19 cellular contexts compared by ENCODE assay signal in the genomic region with DNA sequence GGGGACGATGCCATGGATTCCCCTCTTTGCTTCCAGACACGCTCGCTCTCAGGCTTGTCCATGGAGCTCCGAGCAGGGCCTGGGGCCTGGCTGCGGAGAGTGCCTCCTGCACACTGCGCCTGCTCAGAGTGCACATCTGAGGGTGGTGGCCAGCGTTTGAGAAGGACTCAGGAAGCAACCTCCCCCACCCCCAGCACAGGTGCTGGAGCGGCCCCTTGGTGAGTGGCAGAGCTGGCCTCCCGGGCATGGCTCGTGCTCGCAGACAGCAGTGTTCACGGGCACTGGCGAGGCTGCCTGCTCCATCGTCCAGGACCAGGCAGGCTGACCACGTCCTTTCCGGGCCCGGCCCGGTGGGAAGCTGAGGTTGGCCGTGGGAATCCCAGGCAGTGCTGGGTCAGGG. TPM values are rescaled to one million over a fixed set of nuclear protein-coding genes. Genes with fewer than 3 reads are reported as not detected.
DNase-seq lines count a peak whose midpoint lies in the region; ATAC-seq, FAIRE-seq and TF ChIP-seq lines count a peak whose summit lies in the region.
"Had no signal": no experiment of that assay in that cellular context is flagged by ENCODE, and none has a peak within 500 bp of the region (broad histone marks: within the 10 kb centered on the region; RNA-seq: fewer than 3 reads in every experiment).

No MANE protein-coding gene starts in this region.

- TF ChIP-seq RAD21 in H1 (IDR thresholded peaks at IDR 0.05 in 1 of 2, conservative IDR thresholded peaks at IDR 0.05 in 1 of 2; ENCODE audit: low read depth in 2 of 2, low read length in 2 of 2): no peak

- H3K23me2 ChIP-seq in H1 (ENCODE audit: low read depth, low read length): peaks cover 8% of the 10 kb centered on the region

- DNase-seq in D341Med (ENCODE audit: low spot score) (peak; percentile 4), GM23338 (ENCODE audit: low spot score) (no peak), H1 (ENCODE audit: low read depth in 1 of 2, low spot score in 2 of 2) (no peak), neural crest cell (ENCODE audit: low read depth, low spot score) (no peak), mucosa of gallbladder (ENCODE audit: low spot score) (no peak), GM10248 (ENCODE audit: extremely low spot score) (no peak)
- no peak for DNase-seq in stimulated activated naive CD4-positive, alpha-beta T cell treated with Interleukin-2 at 50 U/mL for 16 hours (lab: John Stamatoyannopoulos, UW)
- DNase-seq in stimulated activated CD4-positive, alpha-beta T cell treated with anti-CD3 and anti-CD28 coated beads, Interleukin-4, amount 100 ng/mL, for 24 hours: no peak
- DNase-seq: Caco-2; CD4-positive, CD25-positive, alpha-beta regulatory T cell; NCI-H1436; NCI-H2029; NCI-H2171; NCI-H774 had no signal

- H3K36me3 Mint-ChIP-seq in GM23338 (ENCODE audit: low read depth) (peaks cover 19% of the 10 kb centered on the region), neural crest cell (ENCODE audit: low read depth) (peaks cover 12% of the 10 kb centered on the region)
- H3K36me3 Mint-ChIP-seq: CD4-positive, CD25-positive, alpha-beta regulatory T cell had no signal

- H3K18ac ChIP-seq in H1 (ENCODE audit: extremely low read depth, low read length): no peak overlapping the region; the same call in 1 of the 2 replicates

- H2BK20ac ChIP-seq in H1 (ENCODE audit: low read length): no peak overlapping the region

- no peak for TF ChIP-seq CTCF in GM23338 (conservative IDR thresholded peaks at IDR 0.05; ENCODE audit: low read depth in 2 of 2)
- no peak for TF ChIP-seq CTCF in H1 (IDR thresholded peaks at IDR 0.05; ENCODE audit: control extremely low read depth in 1 of 3, insufficient read depth in 1 of 3, low read depth in 1 of 3, low read length in 3 of 3)
- no peak for TF ChIP-seq CTCF in neural crest cell (conservative IDR thresholded peaks at IDR 0.05)
- TF ChIP-seq CTCF in GM10248 (IDR thresholded peaks at IDR 0.05; ENCODE audit: control extremely low read depth, extremely low read depth, low read depth, missing control alignments): no peak

- peaks cover 8% of the 10 kb centered on the region; the same call in 1 of the 2 replicates for H3K4me1 ChIP-seq in GM23338 (ENCODE audit: insufficient read depth)
- peaks cover 0 to 20% (median 9%) of the 10 kb centered on the region in 4 experiments; a peak in 5 of 7 replicates for H3K4me1 ChIP-seq in H1 (replicated peaks in 1 of 4; ENCODE audit: control insufficient read depth in 3 of 4, insufficient read depth in 4 of 4, low read length in 3 of 4)
- H3K4me1 ChIP-seq: Caco-2 had no signal

- H2AK5ac ChIP-seq in H1 (ENCODE audit: low read depth, low read length): 0 out of 2 replicates have a peak overlapping the region, but pooled peaks have one; percentile 39

- no peak overlapping the region for H3K9ac ChIP-seq in H1 (replicated peaks in 1 of 4; ENCODE audit: extremely low read depth in 1 of 4, low read depth in 3 of 4, low read length in 3 of 4)
- H3K9ac ChIP-seq: KMS-11 had no signal

- H3K9me3 ChIP-seq in H1 (ENCODE audit: insufficient read depth in 2 of 2, low read depth in 1 of 2, low read length in 1 of 2): no peaks in the 10 kb centered on the region

- 0 out of 2 replicates have a peak overlapping the region, but pooled peaks have one; percentile 52 for H2BK5ac ChIP-seq in H1 (ENCODE audit: low read depth, low read length)

- POLR2A ChIA-PET in H1 (lab: Charles Lee; ENCODE audit: partially characterized antibody) (no interaction called here), GM10248 (lab: Yijun Ruan, JAX) (no interaction called here)

- TF ChIP-seq EP300 in H1 (IDR thresholded peaks at IDR 0.05; ENCODE audit: borderline replicate concordance in 1 of 2, low read depth in 2 of 2, low read length in 2 of 2): no peak

- no peak overlapping the region for H3K56ac ChIP-seq in H1 (replicated peaks; ENCODE audit: insufficient read length, low read depth, low read length)

- H4K20me1 ChIP-seq in GM23338 (replicated peaks; ENCODE audit: insufficient read depth) (0 out of 2 replicates have a peak, but pooled peaks cover 3% of the 10 kb centered on the region), H1 (replicated peaks in 1 of 2; ENCODE audit: control insufficient read depth in 1 of 2, insufficient read depth in 2 of 2, low read length in 2 of 2) (peaks cover 0 to 11% of the 10 kb centered on the region in 2 experiments)

- H3K27me3 Mint-ChIP-seq in GM23338 (ENCODE audit: insufficient read depth, low read depth, poor library complexity) (peaks cover 5% of the 10 kb centered on the region), neural crest cell (ENCODE audit: low read depth) (no peaks in the 10 kb centered on the region)
- H3K27me3 Mint-ChIP-seq: B cell had no signal

- no peak overlapping the region for H3K23ac ChIP-seq in H1 (ENCODE audit: insufficient read length)

- CTCF ChIA-PET in H1 (lab: Charles Lee; ENCODE audit: partially characterized antibody): interaction anchor here (0.8 to 2.5 kb wide), 3 partner anchors 28 to 39 kb away, joined by 3 to 8 read pairs (median 4); no protein-coding TSS in a partner anchor
- CTCF ChIA-PET in GM10248 (lab: Yijun Ruan, JAX): interaction anchor here (1.5 kb wide), 1 partner anchor 38 kb away, joined by 3 read pairs; no protein-coding TSS in a partner anchor

- H3K9me2 ChIP-seq in GM23338 (ENCODE audit: insufficient read depth): no peaks in the 10 kb centered on the region

- peaks cover 39% of the 10 kb centered on the region for H3K79me2 ChIP-seq in GM23338 (replicated peaks; ENCODE audit: insufficient read depth)
- H3K79me2 ChIP-seq in H1 (ENCODE audit: control insufficient read depth in 1 of 2, insufficient read depth in 2 of 2, low read length in 2 of 2): peaks cover 0 to 13% of the 10 kb centered on the region in 2 experiments; a peak in 2 of 4 replicates

- no peak overlapping the region for H4K5ac ChIP-seq in H1 (ENCODE audit: insufficient read length, low read depth, low read length)

- 0 out of 2 replicates have a peak overlapping the region, but pooled peaks have one; percentile 50 for H2BK12ac ChIP-seq in H1 (ENCODE audit: low read depth, low read length)

- no peak overlapping the region for H3K14ac ChIP-seq in H1 (ENCODE audit: insufficient read length)

- peaks cover 20% of the 10 kb centered on the region for H3K4me1 Mint-ChIP-seq in GM23338
- H3K4me1 Mint-ChIP-seq in neural crest cell: peaks cover 19% of the 10 kb centered on the region

- H2AFZ ChIP-seq in GM23338 (no peak overlapping the region), H1 (ENCODE audit: low read length) (no peak overlapping the region)

- no peak overlapping the region for H4K91ac ChIP-seq in H1 (replicated peaks; ENCODE audit: insufficient read length, low read length)

- no peak overlapping the region for H3K4me3 ChIP-seq in GM23338
- no peak overlapping the region for H3K4me3 ChIP-seq in H1 (ENCODE audit: extremely low read depth in 1 of 4, insufficient read depth in 2 of 4, low read depth in 3 of 4, low read length in 4 of 4)

- H2BK120ac ChIP-seq in H1 (replicated peaks; ENCODE audit: low read depth, low read length): no peak overlapping the region

- peaks cover 5% of the 10 kb centered on the region; the same call in 1 of the 2 replicates for H3K79me1 ChIP-seq in H1 (ENCODE audit: low read depth, low read length)

- H3K27me3 ChIP-seq in GM23338 (ENCODE audit: insufficient read depth) (no peaks in the 10 kb centered on the region), H1 (replicated peaks in 1 of 4; ENCODE audit: control insufficient read depth in 3 of 4, extremely low read depth in 1 of 4, insufficient read depth in 3 of 4, low read length in 3 of 4) (no peaks in the 10 kb centered on the region)

- no peak overlapping the region for H3K4ac ChIP-seq in H1 (replicated peaks; ENCODE audit: insufficient read length, low read depth, low read length)

- TF ChIP-seq POLR2A in H1 (IDR thresholded peaks at IDR 0.05; ENCODE audit: control extremely low read depth in 1 of 2, low read depth in 2 of 2, low read length in 2 of 2): no peak

- peaks cover 5% of the 10 kb centered on the region; the same call in 1 of the 3 replicates for H3K9me3 Mint-ChIP-seq in GM23338
- H3K9me3 Mint-ChIP-seq in neural crest cell: peaks cover 7% of the 10 kb centered on the region

- no peak for FAIRE-seq in H1 (lab: Jason Lieb, UNC)

- WGBS in H1 (ENCODE audit: extremely low coverage in 1 of 2, insufficient coverage in 1 of 2, insufficient read length in 1 of 2, insufficient replicate concordance in 2 of 2, low coverage in 1 of 2, low lambda C conversion rate in 2 of 2, missing lambda C conversion rate in 1 of 2), 2 experiments: 92% methylated on average over 19 of the region's 19 CpGs; no CpG with 5 or more reads in 1 of the 2 experiments

- H3K36me3 ChIP-seq in GM23338 (ENCODE audit: insufficient read depth): no peaks in the 10 kb centered on the region
- H3K36me3 ChIP-seq in H1 (ENCODE audit: control insufficient read depth in 2 of 4, insufficient read depth in 4 of 4, low read length in 3 of 4): peaks cover 0 to 2% (median 0%) of the 10 kb centered on the region in 4 experiments; a peak in 1 of 8 replicates

- H3K27ac ChIP-seq in GM23338 (ENCODE audit: low read depth) (0 out of 2 replicates have a peak overlapping the region, but pooled peaks have one; percentile 26), H1 (ENCODE audit: low read depth, low read length) (peak overlapping the region; percentile 50; the same call in 1 of the 2 replicates)
- H3K27ac ChIP-seq: KMS-11 had no signal

- no peak overlapping the region for H3K4me3 Mint-ChIP-seq in GM23338
- peak overlapping the region; percentile 81 for H3K4me3 Mint-ChIP-seq in neural crest cell

- no peaks in the 10 kb centered on the region for H3F3A ChIP-seq in GM23338 (replicated peaks; ENCODE audit: low read depth)

- H3K27ac Mint-ChIP-seq in GM23338: no peak overlapping the region
- no peak overlapping the region for H3K27ac Mint-ChIP-seq in neural crest cell (ENCODE audit: unreplicated experiment)
- H3K27ac Mint-ChIP-seq: B cell; CD4-positive, CD25-positive, alpha-beta regulatory T cell had no signal

- ATAC-seq in GM23338: no peak

- H3K4me2 ChIP-seq in GM23338: no peak overlapping the region
- H3K4me2 ChIP-seq in H1 (ENCODE audit: insufficient read depth in 1 of 2, low read depth in 2 of 2, low read length in 2 of 2): no peak overlapping the region
- H3K4me2 ChIP-seq: KMS-11 had no signal

- H2BK15ac ChIP-seq in H1 (ENCODE audit: low read length): no peak overlapping the region

- peak overlapping the region; percentile 85 for H4K8ac ChIP-seq in H1 (ENCODE audit: extremely low read depth, insufficient read depth, low read length)

RNA-seq across cellular contexts. Expression of gene SPATC1L, which starts 2.8 kb away (rescaled TPM):
- total RNA-seq in GM23338 (2014; rRNA removed; shearing (Covaris generic)): 30.7 and 37.6 TPM in 2 replicates
- polyA plus RNA-seq in GM23338 (2016; fragmentation: Nextera tagmentation; extraction: Ambion mirVana) (69.6 and 70.2 TPM in 2 replicates), H1 (2011; rRNA removed) (24.9 and 44.8 TPM in 2 replicates)
- 49.4 and 50.0 TPM in 2 replicates for total RNA-seq in H1 (2021; fragmentation: NEBNext Ultra II Directional; extraction: Animal tissue kit (Norgen Biotek cat#: 25700))
- 16.4 TPM for polyA plus RNA-seq in H1 (2011; cell fraction: cytosol; rRNA removed)
- polyA plus RNA-seq in H1 (2011; cell fraction: nucleus; rRNA removed): 43.3 TPM
- polyA plus RNA-seq in H1 (2012, experiment 1 of 2): 38.0 to 56.9 TPM (median 53.3 TPM) in 4 replicates
- 50.4 TPM for polyA plus RNA-seq in H1 (2012, experiment 2 of 2)
- polyA plus RNA-seq in H1 (2013, experiment 1 of 2): 48.1 TPM
- polyA plus RNA-seq in H1 (2013, experiment 2 of 2): 48.0 TPM
- polyA minus RNA-seq in H1 (2011; rRNA and poly(A)+ RNA removed): 6.2 and 7.1 TPM in 2 replicates
- 30.3 TPM for polyA minus RNA-seq in H1 (2011; cell fraction: cytosol; rRNA and poly(A)+ RNA removed)
- 21.2 TPM for polyA minus RNA-seq in H1 (2011; cell fraction: nucleus; rRNA and poly(A)+ RNA removed)
- total RNA-seq in neural crest cell (27.5 and 28.1 TPM in 2 replicates), mucosa of gallbladder (6.9 TPM)

RNA-seq across cellular contexts. Expression of gene FTCD, which starts 26.1 kb away (rescaled TPM):
- total RNA-seq in GM23338 (2014; rRNA removed; shearing (Covaris generic)): 0.90 and 3.3 TPM in 2 replicates
- 2.3 and 2.6 TPM in 2 replicates for polyA plus RNA-seq in GM23338 (2016; fragmentation: Nextera tagmentation; extraction: Ambion mirVana)
- 3.3 and 6.0 TPM in 2 replicates for total RNA-seq in H1 (2021; fragmentation: NEBNext Ultra II Directional; extraction: Animal tissue kit (Norgen Biotek cat#: 25700))
- 4.9 and 7.3 TPM in 2 replicates for polyA plus RNA-seq in H1 (2011; rRNA removed)
- 5.2 TPM for polyA plus RNA-seq in H1 (2011; cell fraction: cytosol; rRNA removed)
- polyA plus RNA-seq in H1 (2011; cell fraction: nucleus; rRNA removed): 21.4 TPM
- 5.9 to 9.8 TPM (median 7.8 TPM) in 4 replicates for polyA plus RNA-seq in H1 (2012, experiment 1 of 2)
- 2.3 TPM for polyA plus RNA-seq in H1 (2012, experiment 2 of 2)
- 3.9 TPM for polyA plus RNA-seq in H1 (2013, experiment 1 of 2)
- polyA plus RNA-seq in H1 (2013, experiment 2 of 2): 4.0 TPM
- polyA minus RNA-seq in H1 (2011; rRNA and poly(A)+ RNA removed): 3.0 and 4.7 TPM in 2 replicates
- 6.4 TPM for polyA minus RNA-seq in H1 (2011; cell fraction: cytosol; rRNA and poly(A)+ RNA removed)
- 6.1 TPM for polyA minus RNA-seq in H1 (2011; cell fraction: nucleus; rRNA and poly(A)+ RNA removed)
- total RNA-seq in neural crest cell: 1.4 and 1.8 TPM in 2 replicates
- total RNA-seq in mucosa of gallbladder: 1.3 TPM
- total RNA-seq: CD4-positive, CD25-positive, alpha-beta regulatory T cell; M059J; SK-MEL-5 had no signal
- polyA plus RNA-seq: AG04450 had no signal

RNA-seq across cellular contexts. Expression of gene LSS, which starts 47.1 kb away (rescaled TPM):
- total RNA-seq in GM23338 (2014; rRNA removed; shearing (Covaris generic)): 216 and 237 TPM in 2 replicates
- polyA plus RNA-seq in GM23338 (2016; fragmentation: Nextera tagmentation; extraction: Ambion mirVana) (49.3 and 55.0 TPM in 2 replicates), H1 (2011; rRNA removed) (123 and 139 TPM in 2 replicates)
- total RNA-seq in H1 (2021; fragmentation: NEBNext Ultra II Directional; extraction: Animal tissue kit (Norgen Biotek cat#: 25700)): 96.1 and 102 TPM in 2 replicates
- polyA plus RNA-seq in H1 (2011; cell fraction: cytosol; rRNA removed): 103 TPM
- 268 TPM for polyA plus RNA-seq in H1 (2011; cell fraction: nucleus; rRNA removed)
- 69.5 to 87.3 TPM (median 75.9 TPM) in 4 replicates for polyA plus RNA-seq in H1 (2012, experiment 1 of 2)
- polyA plus RNA-seq in H1 (2012, experiment 2 of 2): 71.3 TPM
- 69.2 TPM for polyA plus RNA-seq in H1 (2013, experiment 1 of 2)
- 66.2 TPM for polyA plus RNA-seq in H1 (2013, experiment 2 of 2)
- polyA minus RNA-seq in H1 (2011; rRNA and poly(A)+ RNA removed): 177 and 193 TPM in 2 replicates
- 56.7 TPM for polyA minus RNA-seq in H1 (2011; cell fraction: cytosol; rRNA and poly(A)+ RNA removed)
- polyA minus RNA-seq in H1 (2011; cell fraction: nucleus; rRNA and poly(A)+ RNA removed): 69.8 TPM
- total RNA-seq in neural crest cell (218 and 225 TPM in 2 replicates), mucosa of gallbladder (125 TPM)
